Comparison of ENCODE assay signal across 31 cellular contexts in genomic region chr6:114101255-114101654, GRCh38.
"Had no signal": no experiment of that assay in that cellular context is flagged by ENCODE, and none has a peak within 500 bp of the region (broad histone marks: within the 10 kb centered on the region; RNA-seq: fewer than 3 reads in every experiment).

No MANE protein-coding gene starts in this region.

- H3K36me3 Mint-ChIP-seq: activated naive CD8-positive, alpha-beta T cell had no signal

- FAIRE-seq: astrocyte, endometrium, endothelial cell of umbilical vein had no signal

- H3K9me3 Mint-ChIP-seq: activated CD4-positive, alpha-beta T cell treated with anti-CD3 and anti-CD28 coated beads, Interleukin-2, amount 10 ng/mL, durations not matched to agents 7 days and 5 days; activated CD8-positive, alpha-beta T cell treated with anti-CD3 and anti-CD28 coated beads for 36 hours; activated T-cell treated with anti-CD3 and anti-CD28 coated beads, Interleukin-2, amount 50 U/mL, for 4 hours; activated T-helper 17 cell treated with anti-CD3 and anti-CD28 coated beads, Interleukin-2, amount 50 U/mL, for 72 hours; T-helper 2 cell treated with Interferon-gamma antibody and Interleukin-4, amounts not matched to agents 5 μg/mL and 100 μg/mL, for 36 hours had no signal

- H3K9me3 ChIP-seq: colonic mucosa, gastroesophageal sphincter had no signal

- H3K36me3 ChIP-seq: colonic mucosa, gastroesophageal sphincter had no signal

- H3K27me3 Mint-ChIP-seq: activated naive CD8-positive, alpha-beta T cell had no signal

- H3K4me3 Mint-ChIP-seq: activated CD4-positive, alpha-beta T cell treated with anti-CD3 and anti-CD28 coated beads for 36 hours; activated CD4-positive, alpha-beta T cell treated with anti-CD3 and anti-CD28 coated beads, Interleukin-2, amount 10 ng/mL, durations not matched to agents 7 days and 5 days; activated CD8-positive, alpha-beta T cell treated with anti-CD3 and anti-CD28 coated beads for 36 hours; activated naive CD8-positive, alpha-beta T cell; activated T-cell treated with anti-CD3 and anti-CD28 coated beads, Interleukin-2, amount 50 U/mL, for 4 hours; activated T-helper 17 cell treated with anti-CD3 and anti-CD28 coated beads, Interleukin-2, amount 50 U/mL, for 72 hours; T-helper 17 cell; T-helper 2 cell treated with Interferon-gamma antibody and Interleukin-4, amounts not matched to agents 5 μg/mL and 100 μg/mL, for 36 hours had no signal

- H3K4me1 ChIP-seq: colonic mucosa, foreskin keratinocyte, gastroesophageal sphincter had no signal

- ATAC-seq: activated CD4-positive, alpha-beta T cell treated with anti-CD3 and anti-CD28 coated beads for 36 hours; activated CD8-positive, alpha-beta T cell treated with anti-CD3 and anti-CD28 coated beads for 36 hours; activated T-cell treated with anti-CD3 and anti-CD28 coated beads, Interleukin-2, amount 50 U/mL, for 4 hours; activated T-helper 17 cell treated with anti-CD3 and anti-CD28 coated beads, Interleukin-2, amount 50 U/mL, for 72 hours; esophagus mucosa; foreskin keratinocyte; gastroesophageal sphincter; T-helper 17 cell had no signal

- H3K27ac ChIP-seq: colonic mucosa, foreskin keratinocyte, gastroesophageal sphincter had no signal

- H3K4me1 Mint-ChIP-seq: activated CD4-positive, alpha-beta T cell treated with anti-CD3 and anti-CD28 coated beads for 36 hours; activated CD4-positive, alpha-beta T cell treated with anti-CD3 and anti-CD28 coated beads, Interleukin-2, amount 10 ng/mL, durations not matched to agents 7 days and 5 days; activated T-helper 17 cell treated with anti-CD3 and anti-CD28 coated beads, Interleukin-2, amount 50 U/mL, for 72 hours; T-helper 17 cell had no signal

- H3K27ac Mint-ChIP-seq: activated CD4-positive, alpha-beta T cell treated with anti-CD3 and anti-CD28 coated beads for 36 hours; activated CD4-positive, alpha-beta T cell treated with anti-CD3 and anti-CD28 coated beads, Interleukin-2, amount 10 ng/mL, durations not matched to agents 7 days and 5 days; activated CD8-positive, alpha-beta T cell treated with anti-CD3 and anti-CD28 coated beads for 36 hours; activated naive CD8-positive, alpha-beta T cell; activated T-helper 17 cell treated with anti-CD3 and anti-CD28 coated beads, Interleukin-2, amount 50 U/mL, for 72 hours; T-helper 17 cell; T-helper 2 cell treated with Interferon-gamma antibody and Interleukin-4, amounts not matched to agents 5 μg/mL and 100 μg/mL, for 36 hours had no signal

- H3K4me3 ChIP-seq: colonic mucosa, gastroesophageal sphincter had no signal

- H3K27me3 ChIP-seq: colonic mucosa, foreskin keratinocyte, gastroesophageal sphincter had no signal

- DNase-seq: activated CD4-positive, alpha-beta T cell treated with anti-CD3 and anti-CD28 coated beads for 36 hours; activated CD4-positive, alpha-beta T cell treated with anti-CD3 and anti-CD28 coated beads, Interleukin-2, amount 10 ng/mL, durations not matched to agents 7 days and 5 days; activated CD4-positive, alpha-beta T cell treated with anti-CD3 and anti-CD28 coated beads, Interleukin-2, amount 50 U/mL, for 48 hours; activated CD4-positive, CD25-positive, alpha-beta regulatory T cell; activated CD4-positive, CD25-positive, alpha-beta regulatory T cell treated with anti-CD3 and anti-CD28 coated beads, Interleukin-2, amount 50 U/mL, for 72 hours; activated CD8-positive, alpha-beta memory T cell treated with anti-CD3 and anti-CD28 coated beads for 24 hours; activated CD8-positive, alpha-beta T cell treated with anti-CD3 and anti-CD28 coated beads for 36 hours; activated effector memory CD4-positive, alpha-beta T cell treated with Interleukin-2 at 50 U/mL for 16 hours; activated gamma-delta T cell treated with Interleukin-2 at 50 U/mL for 16 hours; activated naive CD4-positive, alpha-beta T cell treated with anti-CD3 and anti-CD28 coated beads, Interleukin-2, amount 50 U/mL, for 16 hours; activated naive CD4-positive, alpha-beta T cell treated with Interleukin-2 at 50 U/mL for 16 hours; activated T-cell treated with anti-CD3 and anti-CD28 coated beads, Interleukin-2, amount 50 U/mL, for 4 hours; amniotic stem cell; anterior cingulate cortex; central memory CD4-positive, alpha-beta T cell; cerebellar nuclear complex; colonic mucosa; effector CD8-positive, alpha-beta T cell; foreskin keratinocyte; head of caudate nucleus; T-helper 1 cell; T-helper 17 cell; T1000 had no signal
